Comparison of ENCODE assay signal across 23 cellular contexts in genomic region chr19:30871979-30872378, GRCh38.
DNase-seq lines count a peak whose midpoint lies in the region; ATAC-seq, FAIRE-seq and TF ChIP-seq lines count a peak whose summit lies in the region.
"Had no signal": no experiment of that assay in that cellular context is flagged by ENCODE, and none has a peak within 500 bp of the region (broad histone marks: within the 10 kb centered on the region; RNA-seq: fewer than 3 reads in every experiment).

No MANE protein-coding gene starts in this region.

- H3K4me1 Mint-ChIP-seq in H9 (no peaks in the 10 kb centered on the region), nephron (peaks cover 28% of the 10 kb centered on the region)
- H3K4me1 Mint-ChIP-seq: CD4-positive, CD25-positive, alpha-beta regulatory T cell had no signal

- H2BK20ac ChIP-seq in H9 (ENCODE audit: low read depth, low read length, poor library complexity, severe bottlenecking), result no peak overlapping the region

- H2AK5ac ChIP-seq in H9 (ENCODE audit: insufficient read length, low read length), result no peak overlapping the region

- H3K79me1 ChIP-seq in H9 (ENCODE audit: insufficient read depth, low read depth, low read length, poor library complexity, severe bottlenecking), result no peaks in the 10 kb centered on the region

- no peak overlapping the region for H2BK12ac ChIP-seq in H9 (ENCODE audit: insufficient read length, low read depth, low read length)

- H3T11ph ChIP-seq in H9 (ENCODE audit: low read length), result no peak overlapping the region

- ATAC-seq in GM19397 (IDR thresholded peaks at IDR 0.05; ENCODE audit: unreplicated experiment), result no peak
- ATAC-seq: A549; CD8-positive, alpha-beta T cell had no signal

- FAIRE-seq in kidney (lab: Jason Lieb, UNC), result no peak
- FAIRE-seq: A549, G401.6, GM12892, H54 had no signal

- H2BK5ac ChIP-seq in H9 (ENCODE audit: insufficient read length, low read length), result no peak overlapping the region

- H3K56ac ChIP-seq in H9 (ENCODE audit: insufficient read length, low read depth, low read length), result no peak overlapping the region

- no peak overlapping the region for H4K91ac ChIP-seq in H9 (ENCODE audit: insufficient read length, low read depth, low read length)

- no peaks in the 10 kb centered on the region for H3K27me3 ChIP-seq in BLaER1
- H3K27me3 ChIP-seq in H9 (ENCODE audit: insufficient read depth, low read length), result no peaks in the 10 kb centered on the region
- H3K27me3 ChIP-seq: BE2C had no signal

- H3K4ac ChIP-seq in H9 (ENCODE audit: low read depth, low read length), result no peak overlapping the region

- H3K4me1 ChIP-seq in BLaER1, result peaks cover 70% of the 10 kb centered on the region
- no peaks in the 10 kb centered on the region for H3K4me1 ChIP-seq in H9 (ENCODE audit: insufficient read depth, low read length)
- H3K4me1 ChIP-seq in kidney (ENCODE audit: control insufficient read depth in 1 of 2, insufficient read depth in 1 of 2, low read depth in 1 of 2, low read length in 2 of 2), result no peaks in the 10 kb centered on the region
- H3K4me1 ChIP-seq: A549, BE2C, Caco-2 had no signal

- H3K27ac Mint-ChIP-seq in H9 (no peak overlapping the region), nephron (peak overlapping the region in 2 of 3 experiments; percentile 58 to 74)
- H3K27ac Mint-ChIP-seq: CD4-positive, CD25-positive, alpha-beta regulatory T cell; CD8-positive, alpha-beta T cell had no signal

- H3K4me3 ChIP-seq in BLaER1, result no peak overlapping the region
- H3K4me3 ChIP-seq in kidney (ENCODE audit: low read length in 2 of 2), result no peak overlapping the region
- H3K4me3 ChIP-seq: A549 had no signal

- peaks cover 0 to 13% of the 10 kb centered on the region in 2 experiments; a peak in 3 of 5 replicates for H3K9me3 Mint-ChIP-seq in H9
- H3K9me3 Mint-ChIP-seq in nephron, result peaks cover 10% of the 10 kb centered on the region
- H3K9me3 Mint-ChIP-seq: CD8-positive, alpha-beta T cell had no signal

- no peak overlapping the region for H2BK15ac ChIP-seq in H9 (ENCODE audit: low read depth, low read length)

- H3K36me3 Mint-ChIP-seq in H9 (ENCODE audit: insufficient read depth in 1 of 3, low read depth in 3 of 3), result no peaks in the 10 kb centered on the region; a peak in 1 of 7 replicates
- no peaks in the 10 kb centered on the region for H3K36me3 Mint-ChIP-seq in nephron (ENCODE audit: low read depth)
- H3K36me3 Mint-ChIP-seq: CD4-positive, CD25-positive, alpha-beta regulatory T cell; CD8-positive, alpha-beta T cell had no signal

- no peaks in the 10 kb centered on the region for H3K9me3 ChIP-seq in BLaER1
- H3K9me3 ChIP-seq in H9 (ENCODE audit: control insufficient read depth, low read depth, low read length), result no peaks in the 10 kb centered on the region
- H3K9me3 ChIP-seq in kidney (ENCODE audit: control insufficient read depth in 1 of 2, low read length in 2 of 2), result no peaks in the 10 kb centered on the region
- H3K9me3 ChIP-seq: A549, BE2C, Caco-2 had no signal

- no peak overlapping the region for H2AFZ ChIP-seq in H9 (ENCODE audit: low read length)

- DNase-seq in H9 (peak; percentile 5), islet precursor cell (peak; percentile 35), putamen (ENCODE audit: low spot score) (no peak), kidney (no peak)
- DNase-seq: 8988T; ACHN; AML-193; BE2C; Caco-2; CD4-positive, CD25-positive, alpha-beta regulatory T cell; CD8-positive, alpha-beta T cell; DMS153; DND-41; GOT3; HCEC 1CT had no signal

- H3K4me2 ChIP-seq in BLaER1 (peak overlapping the region; percentile 89), H9 (ENCODE audit: insufficient read depth, insufficient read length, low read length) (no peak overlapping the region)
- H3K4me2 ChIP-seq: A549 had no signal

- no peak overlapping the region for H2BK120ac ChIP-seq in H9 (ENCODE audit: low read depth, low read length, poor library complexity, severe bottlenecking)

- no peak overlapping the region for H4K8ac ChIP-seq in H9 (replicated peaks; ENCODE audit: insufficient read length, low read depth, low read length)

- peaks cover 3% of the 10 kb centered on the region for H3K27me3 Mint-ChIP-seq in H9 (ENCODE audit: low read depth)
- H3K27me3 Mint-ChIP-seq in nephron (ENCODE audit: low read depth), result no peaks in the 10 kb centered on the region
- H3K27me3 Mint-ChIP-seq: CD4-positive, CD25-positive, alpha-beta regulatory T cell had no signal

- no peak for TF ChIP-seq CTCF in H9 (conservative IDR thresholded peaks at IDR 0.05)
- no peak for TF ChIP-seq CTCF in nephron (IDR thresholded peaks at IDR 0.05; ENCODE audit: unreplicated experiment in 3 of 3)
- no peak for TF ChIP-seq CTCF in kidney (IDR thresholded peaks at IDR 0.05; ENCODE audit: borderline replicate concordance, extremely low read depth, insufficient read depth)

- H4K5ac ChIP-seq in H9 (ENCODE audit: insufficient read length, low read depth, low read length), result no peak overlapping the region

- no peak overlapping the region for H3K9ac ChIP-seq in BLaER1
- no peak overlapping the region for H3K9ac ChIP-seq in H9 (ENCODE audit: extremely low read depth, insufficient read length, low read length)
- no peak overlapping the region for H3K9ac ChIP-seq in kidney (ENCODE audit: low read length in 2 of 2)

- intact Hi-C loops in kidney (cut with DNase I), result no loop called here

- no peaks in the 10 kb centered on the region for H3K79me2 ChIP-seq in H9 (ENCODE audit: insufficient read depth, low read length)

- no peak overlapping the region for H3K23ac ChIP-seq in H9 (ENCODE audit: insufficient read length, low read depth, low read length)

- H3K4me3 Mint-ChIP-seq in H9 (no peak overlapping the region), nephron (no peak overlapping the region)
- H3K4me3 Mint-ChIP-seq: CD4-positive, CD25-positive, alpha-beta regulatory T cell; CD8-positive, alpha-beta T cell had no signal

- H3K14ac ChIP-seq in H9 (ENCODE audit: insufficient read depth, low read length), result no peak overlapping the region

- no peak overlapping the region for H3K18ac ChIP-seq in H9 (ENCODE audit: insufficient read length, low read depth, low read length)

- H3K27ac ChIP-seq in BLaER1, result peak overlapping the region; percentile 57
- no peak overlapping the region for H3K27ac ChIP-seq in H9 (ENCODE audit: insufficient read length, low read depth, low read length)
- no peak overlapping the region for H3K27ac ChIP-seq in kidney (ENCODE audit: low read depth in 2 of 2, low read length in 2 of 2)
- H3K27ac ChIP-seq: A549, C4-2B had no signal

- no peaks in the 10 kb centered on the region for H3K23me2 ChIP-seq in H9 (ENCODE audit: insufficient read length, low read depth, low read length, poor library complexity, severe bottlenecking)

- H4K20me1 ChIP-seq in BLaER1, result no peaks in the 10 kb centered on the region
- no peaks in the 10 kb centered on the region for H4K20me1 ChIP-seq in H9 (ENCODE audit: control insufficient read depth, insufficient read depth, insufficient read length)

- WGBS in H9 (ENCODE audit: extremely low coverage, insufficient read length, low lambda C conversion rate), result no CpG with 5 or more reads among the region's 4 CpGs

- H3K36me3 ChIP-seq in BLaER1 (no peaks in the 10 kb centered on the region), kidney (ENCODE audit: control insufficient read depth in 1 of 2, insufficient read depth in 2 of 2, low read length in 2 of 2) (no peaks in the 10 kb centered on the region)
- H3K36me3 ChIP-seq: BE2C had no signal

Comparison
In these comparisons a context has a peak if more than half of its experiments do, and no peak if none do; other contexts are left out.
1. DNase-seq: peak in H9 (single experiment) and islet precursor cell (single experiment); none in putamen (single experiment) and kidney (single experiment).
2. H3K27ac Mint-ChIP-seq: peak in nephron (2 of 3); none in H9 (0 of 3).